In genomic region chr3:112514527-112515128, GRCh38 we compare ENCODE assay signal across 9 cellular contexts. TPM values are rescaled to one million over a fixed set of nuclear protein-coding genes. Genes with fewer than 3 reads are reported as not detected.
DNase-seq lines count a peak whose midpoint lies in the region; ATAC-seq and TF ChIP-seq lines count a peak whose summit lies in the region.
"Had no signal": no experiment of that assay in that cellular context is flagged by ENCODE, and none has a peak within 500 bp of the region (broad histone marks: within the 10 kb centered on the region; RNA-seq: fewer than 3 reads in every experiment).

No MANE protein-coding gene starts in this region.

- DNase-seq in iris pigment epithelial cell (ENCODE audit: low read depth) (peak; percentile 11), adrenal gland (no peak), BE2C (no peak), NCI-H748 treated with DMSO at 0.1 percent for 48 hours (lab: John Stamatoyannopoulos, UW) (no peak), NCI-H1694 treated with DMSO at 0.1 percent for 48 hours (lab: John Stamatoyannopoulos, UW) (no peak)
- DNase-seq: NCI-H187 had no signal

- H3K9me3 ChIP-seq in adrenal gland (replicated peaks in 1 of 3) (no peaks in the 10 kb centered on the region), BE2C (no peaks in the 10 kb centered on the region)

- TF ChIP-seq CTCF in adrenal gland (IDR thresholded peaks at IDR 0.05), result no peak
- TF ChIP-seq CTCF in BE2C (IDR thresholded peaks at IDR 0.05; ENCODE audit: low read depth, low read length), result no peak

- H3K36me3 ChIP-seq in adrenal gland (replicated peaks in 1 of 2) (no peaks in the 10 kb centered on the region), BE2C (no peaks in the 10 kb centered on the region)

- H3K4me1 ChIP-seq in adrenal gland (replicated peaks in 1 of 2) (no peaks in the 10 kb centered on the region), BE2C (no peaks in the 10 kb centered on the region)

- 62 to 82% (median 67%) methylated on average over 2 of the region's 2 CpGs for WGBS in adrenal gland, 4 donors

- H3K4me3 ChIP-seq in adrenal gland (no peak overlapping the region), BE2C (ENCODE audit: low read depth, low read length) (no peak overlapping the region)

- ATAC-seq in GM18861 (IDR thresholded peaks at IDR 0.05; ENCODE audit: unreplicated experiment) (peak; percentile 99), GM21529 (IDR thresholded peaks at IDR 0.05; ENCODE audit: unreplicated experiment) (peak; percentile 100), HG03439 (IDR thresholded peaks at IDR 0.05; ENCODE audit: unreplicated experiment) (peak; percentile 99)

- H3K27me3 ChIP-seq in adrenal gland (no peaks in the 10 kb centered on the region), BE2C (no peaks in the 10 kb centered on the region)

- TF ChIP-seq POLR2A in adrenal gland (IDR thresholded peaks at IDR 0.05), result no peak

- H3K27ac ChIP-seq in adrenal gland, result no peak overlapping the region

- intact Hi-C loops in adrenal gland (cut with DNase I), result no loop called here

RNA-seq across cellular contexts. Expression of gene BTLA, which starts 15.4 kb away (rescaled TPM):
- under 1 TPM in 4 of 8 donors, not detected in 4; 0.13 to 0.47 (median 0.25) TPM for total RNA-seq in adrenal gland
- polyA plus RNA-seq in adrenal gland, result under 1 TPM; 0.16 to 0.35 (median 0.27) TPM
- polyA plus RNA-seq in BE2C (2012; ENCODE audit: insufficient read depth, insufficient read length, low read depth), result not detected

RNA-seq across cellular contexts. Expression of gene ATG3, which starts 47.1 kb away (rescaled TPM):
- total RNA-seq in adrenal gland, result 10 to 100 TPM; 56.1 to 73.6 (median 69.2) TPM
- polyA plus RNA-seq in adrenal gland, result 100 to 1,000 TPM in 1 of 3 donors, 10 to 100 TPM in 2; 25.3 to 128 (median 26.6) TPM
- 39.0 TPM for polyA plus RNA-seq in BE2C (2012; ENCODE audit: insufficient read depth, insufficient read length, low read depth)

RNA-seq across cellular contexts. Expression of gene SLC35A5, which starts 47.2 kb away (rescaled TPM):
- total RNA-seq in adrenal gland, result 10 to 100 TPM; 28.1 to 51.6 (median 39.6) TPM
- 10 to 100 TPM in 1 of 3 donors, 1 to 10 TPM in 2; 6.1 to 48.4 (median 8.0) TPM for polyA plus RNA-seq in adrenal gland
- polyA plus RNA-seq in BE2C (2012; ENCODE audit: insufficient read depth, insufficient read length, low read depth), result 38.0 TPM
